ENCODE assay signal across 8 cellular contexts in genomic region chr17:60079401-60079861, GRCh38. TPM values are rescaled to one million over a fixed set of nuclear protein-coding genes. Genes with fewer than 3 reads are reported as not detected.
DNase-seq lines count a peak whose midpoint lies in the region; ATAC-seq, FAIRE-seq and TF ChIP-seq lines count a peak whose summit lies in the region.

No MANE protein-coding gene starts in this region.

- no peak for TF ChIP-seq CTCF in 22Rv1 (IDR thresholded peaks at IDR 0.05)
- no peak for TF ChIP-seq CTCF in fibroblast of pulmonary artery (IDR thresholded peaks at IDR 0.05; ENCODE audit: low read length, missing control alignments)
- no peak for TF ChIP-seq CTCF in psoas muscle (IDR thresholded peaks at IDR 0.05)

- H3K4me3 ChIP-seq in fibroblast of pulmonary artery (replicated peaks; ENCODE audit: low read depth, low read length) (peak overlapping the region; percentile 76), psoas muscle (peak overlapping the region; percentile 85)

- CTCF ChIA-PET in T-cell (lab: Charles Lee), result no interaction called here

- no peaks in the 10 kb centered on the region for H3K27me3 Mint-ChIP-seq in T-cell

- peaks cover 6 to 22% of the 10 kb centered on the region in 2 donors for H3K36me3 ChIP-seq in psoas muscle (ENCODE audit: insufficient read depth in 1 of 2, low read depth in 1 of 2)

- H3K9me3 ChIP-seq in psoas muscle, result no peaks in the 10 kb centered on the region

- peaks cover 10% of the 10 kb centered on the region for H3K36me3 Mint-ChIP-seq in T-cell

- peak; percentile 58 for FAIRE-seq in GM19239 (lab: Jason Lieb, UNC)

- H3K27ac Mint-ChIP-seq in T-cell, result peak overlapping the region in 1 of 2 donors; percentile 11

- WGBS in psoas muscle, 3 donors, result 21 to 27% (median 25%) methylated on average over 8 of the region's 8 CpGs

- ATAC-seq in T-cell (replicated peaks in 1 of 4) (no peak), psoas muscle (peak in 3 of 4 donors; percentile 43 to 57 (median 45)), HG03159 (IDR thresholded peaks at IDR 0.05; ENCODE audit: unreplicated experiment) (no peak), HG03097 (IDR thresholded peaks at IDR 0.05; ENCODE audit: low FRiP score, unreplicated experiment) (no peak)

- no peaks in the 10 kb centered on the region for H3K9me3 Mint-ChIP-seq in T-cell

- H3K4me1 Mint-ChIP-seq in T-cell, result peaks cover 27 to 28% (median 27%) of the 10 kb centered on the region in 3 donors

- peaks cover 16% of the 10 kb centered on the region for H3K4me1 ChIP-seq in psoas muscle

- POLR2A ChIA-PET in T-cell (lab: Charles Lee), result interaction anchor here in 1 of 2 donors (0.7 kb wide), 1 partner anchor 8 kb away, joined by 5 read pairs; no protein-coding TSS in a partner anchor

- H3K27me3 ChIP-seq in psoas muscle (ENCODE audit: insufficient read depth in 3 of 3, low read length in 2 of 3), result no peaks in the 10 kb centered on the region

- intact Hi-C loops in psoas muscle (cut with DNase I), result no loop called here

- DNase-seq in GM19239 (ENCODE audit: insufficient read length, low spot score) (no peak), T-cell (no peak), fibroblast of pulmonary artery (ENCODE audit: low read depth) (peak; percentile 54), psoas muscle (no peak), NOMO-1 treated with DMSO at 0.1 percent for 48 hours (lab: John Stamatoyannopoulos, UW; ENCODE audit: unreplicated experiment) (no peak)

- peak overlapping the region; percentile 88 for H3K27ac ChIP-seq in 22Rv1
- peak overlapping the region; percentile 75 for H3K27ac ChIP-seq in psoas muscle

- peak overlapping the region; percentile 74 to 94 (median 92) for H3K4me3 Mint-ChIP-seq in T-cell

RNA-seq across cellular contexts. Expression of gene HEATR6, which starts 0.7 kb away (rescaled TPM):
- total RNA-seq in T-cell (10 to 100 TPM; 14.3 to 29.1 (median 21.9) TPM), psoas muscle (10 to 100 TPM in 2 of 4 donors, 1 to 10 TPM in 2; 6.9 to 11.9 (median 10.0) TPM)
- polyA plus RNA-seq in psoas muscle, result 1 to 10 TPM; 3.3 to 7.6 (median 6.7) TPM

Comparison
In these comparisons a context has a peak if more than half of its experiments do, and no peak if none do; other contexts are left out.
1. ATAC-seq: peak in psoas muscle (3 of 4); none in T-cell (0 of 4), HG03159 (single experiment) and HG03097 (single experiment).